In the genomic region with DNA sequence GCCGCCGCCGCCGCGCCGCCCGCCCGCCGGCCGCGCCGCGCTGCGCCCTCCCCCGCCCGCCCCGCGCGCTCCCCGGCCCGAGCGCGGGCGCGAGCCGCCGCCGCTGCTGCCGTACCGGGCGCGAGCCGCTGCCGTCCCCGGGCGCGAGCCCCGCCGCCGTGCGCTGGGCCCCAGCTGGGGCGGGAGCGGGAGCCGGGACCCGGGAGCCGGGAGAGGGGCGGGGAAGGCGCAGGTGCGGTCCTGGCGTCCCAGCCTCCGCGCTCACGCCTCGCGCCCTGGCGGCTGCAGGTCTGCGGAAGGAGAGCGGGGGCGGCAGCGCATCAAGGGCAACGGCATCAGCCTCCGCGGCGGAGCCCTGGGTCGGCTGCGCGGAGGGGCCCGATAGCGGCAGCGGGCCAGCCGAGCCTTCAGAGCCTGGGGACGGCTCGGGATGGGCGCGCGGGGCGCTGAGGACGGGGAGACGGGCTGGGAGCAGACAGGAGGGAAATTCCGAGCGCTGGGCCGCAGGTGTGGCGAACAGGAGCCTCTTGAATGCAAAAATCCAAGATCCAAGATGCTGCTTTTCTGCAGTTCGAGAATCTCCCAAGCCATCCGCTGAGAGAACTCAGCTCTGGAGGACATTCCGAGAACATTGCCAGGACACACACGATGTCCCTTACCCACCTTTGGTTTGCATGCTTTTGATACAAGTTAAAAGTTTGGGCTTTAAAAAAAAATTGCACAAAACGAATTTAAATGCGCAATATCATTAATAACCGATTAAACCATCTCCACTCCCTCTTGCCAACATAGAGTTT, we compare ENCODE assay signal across 9 cellular contexts.
A peak's percentile ranks its signal among the peaks of the same experiment; 100 is the strongest.
DNase-seq lines count a peak whose midpoint lies in the region; ATAC-seq and TF ChIP-seq lines count a peak whose summit lies in the region.
"Had no signal": no experiment of that assay in that cellular context is flagged by ENCODE, and none has a peak within 500 bp of the region (broad histone marks: within the 10 kb centered on the region; RNA-seq: fewer than 3 reads in every experiment).

No MANE protein-coding gene starts in this region.

- no peaks in the 10 kb centered on the region for H3K36me3 ChIP-seq in HEK293 (ENCODE audit: control insufficient read depth in 2 of 2, insufficient read depth in 1 of 2, low read length in 2 of 2)

- DNase-seq in AG20443 (ENCODE audit: low spot score) (peak; percentile 30), islet precursor cell (peak; percentile 76)
- peak; percentile 41 for DNase-seq in activated naive CD8-positive, alpha-beta T cell treated with anti-CD3 and anti-CD28 coated beads, Interleukin-2, amount 10 ng/mL, durations not matched to agents 7 days and 5 days
- peak; percentile 1 to 4 for DNase-seq in stimulated activated CD8-positive, alpha-beta memory T cell treated with anti-CD3 and anti-CD28 coated beads, Interleukin-15, amount 100 ng/mL, for 48 hours (ENCODE audit: low read depth in 2 of 2)
- DNase-seq in stimulated activated naive CD4-positive, alpha-beta T cell (lab: John Stamatoyannopoulos, UW) = no peak

- H3K27me3 Mint-ChIP-seq in activated naive CD8-positive, alpha-beta T cell treated with anti-CD3 and anti-CD28 coated beads, Interleukin-2, amount 10 ng/mL, durations not matched to agents 7 days and 5 days = peaks cover 64% of the 10 kb centered on the region

- H3K4me1 ChIP-seq in HEK293 (ENCODE audit: control insufficient read depth, insufficient read depth, low read length) = peaks cover 16% of the 10 kb centered on the region

- CTCF ChIA-PET in HEK293 (lab: Yijun Ruan, JAX) = no interaction called here

- H3K27ac Mint-ChIP-seq in activated naive CD8-positive, alpha-beta T cell treated with anti-CD3 and anti-CD28 coated beads, Interleukin-2, amount 10 ng/mL, durations not matched to agents 7 days and 5 days = no peak overlapping the region

- H3K36me3 Mint-ChIP-seq in activated naive CD8-positive, alpha-beta T cell treated with anti-CD3 and anti-CD28 coated beads, Interleukin-2, amount 10 ng/mL, durations not matched to agents 7 days and 5 days = peaks cover 3% of the 10 kb centered on the region

- peak overlapping the region; percentile 51 for H3K4me3 ChIP-seq in HEK293 (ENCODE audit: low read depth, low read length)

- H3K4me3 Mint-ChIP-seq in activated naive CD8-positive, alpha-beta T cell treated with anti-CD3 and anti-CD28 coated beads, Interleukin-2, amount 10 ng/mL, durations not matched to agents 7 days and 5 days = peak overlapping the region; percentile 9

- POLR2A ChIA-PET in HEK293 (lab: Yijun Ruan, JAX) = interaction anchor here (0.7 kb wide), 1 partner anchor 87 kb away, joined by 3 read pairs; no protein-coding TSS in a partner anchor
- POLR2A ChIA-PET in activated naive CD8-positive, alpha-beta T cell treated with anti-CD3 and anti-CD28 coated beads, Interleukin-2, amount 10 ng/mL, durations not matched to agents 7 days and 5 days (lab: Charles Lee) = no interaction called here

- TF ChIP-seq CTCF in HEK293 (tag by site-specific recombination; IDR thresholded peaks at IDR 0.05) = no peak

- ATAC-seq in activated naive CD8-positive, alpha-beta T cell treated with anti-CD3 and anti-CD28 coated beads, Interleukin-2, amount 10 ng/mL, durations not matched to agents 7 days and 5 days (ENCODE audit: low read depth) = no peak
- no peak for ATAC-seq in HG03521 (IDR thresholded peaks at IDR 0.05; ENCODE audit: unreplicated experiment)
- no peak for ATAC-seq in GM19324 (IDR thresholded peaks at IDR 0.05; ENCODE audit: low FRiP score, unreplicated experiment)
- ATAC-seq: HCT116 had no signal

- no peaks in the 10 kb centered on the region for H3K9me3 ChIP-seq in HEK293 (ENCODE audit: control insufficient read depth, insufficient read depth, low read depth, low read length)

- peak overlapping the region; percentile 54; the same call in 1 of the 2 replicates for H3K27ac ChIP-seq in HEK293 (ENCODE audit: extremely low read depth, low read depth, low read length)

- H3K4me1 Mint-ChIP-seq in activated naive CD8-positive, alpha-beta T cell treated with anti-CD3 and anti-CD28 coated beads, Interleukin-2, amount 10 ng/mL, durations not matched to agents 7 days and 5 days = peaks cover 4% of the 10 kb centered on the region

- peaks cover 2% of the 10 kb centered on the region for H3K9me3 Mint-ChIP-seq in activated naive CD8-positive, alpha-beta T cell treated with anti-CD3 and anti-CD28 coated beads, Interleukin-2, amount 10 ng/mL, durations not matched to agents 7 days and 5 days

TF ChIP-seq in HEK293, 187 proteins besides CTCF, POLR2A, EP300 and RAD21 (continues in another document):
- TF ChIP-seq ZBTB8A (tag by site-specific recombination; IDR thresholded peaks at IDR 0.05) = peak; percentile 94
- TF ChIP-seq SP3 (tag by site-specific recombination; IDR thresholded peaks at IDR 0.05) = no peak
- TF ChIP-seq EGR2 (tag by site-specific recombination; IDR thresholded peaks at IDR 0.05; ENCODE audit: low read depth) = peak; percentile 35; the same call in 1 of the 2 replicates
- TF ChIP-seq ZNF366 (tag by site-specific recombination; conservative IDR thresholded peaks at IDR 0.05) = no peak
- TF ChIP-seq, protein P1, sequence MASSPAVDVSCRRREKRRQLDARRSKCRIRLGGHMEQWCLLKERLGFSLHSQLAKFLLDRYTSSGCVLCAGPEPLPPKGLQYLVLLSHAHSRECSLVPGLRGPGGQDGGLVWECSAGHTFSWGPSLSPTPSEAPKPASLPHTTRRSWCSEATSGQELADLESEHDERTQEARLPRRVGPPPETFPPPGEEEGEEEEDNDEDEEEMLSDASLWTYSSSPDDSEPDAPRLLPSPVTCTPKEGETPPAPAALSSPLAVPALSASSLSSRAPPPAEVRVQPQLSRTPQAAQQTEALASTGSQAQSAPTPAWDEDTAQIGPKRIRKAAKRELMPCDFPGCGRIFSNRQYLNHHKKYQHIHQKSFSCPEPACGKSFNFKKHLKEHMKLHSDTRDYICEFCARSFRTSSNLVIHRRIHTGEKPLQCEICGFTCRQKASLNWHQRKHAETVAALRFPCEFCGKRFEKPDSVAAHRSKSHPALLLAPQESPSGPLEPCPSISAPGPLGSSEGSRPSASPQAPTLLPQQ (tag by site-specific recombination; IDR thresholded peaks at IDR 0.05) = no peak
- TF ChIP-seq, protein P2, sequence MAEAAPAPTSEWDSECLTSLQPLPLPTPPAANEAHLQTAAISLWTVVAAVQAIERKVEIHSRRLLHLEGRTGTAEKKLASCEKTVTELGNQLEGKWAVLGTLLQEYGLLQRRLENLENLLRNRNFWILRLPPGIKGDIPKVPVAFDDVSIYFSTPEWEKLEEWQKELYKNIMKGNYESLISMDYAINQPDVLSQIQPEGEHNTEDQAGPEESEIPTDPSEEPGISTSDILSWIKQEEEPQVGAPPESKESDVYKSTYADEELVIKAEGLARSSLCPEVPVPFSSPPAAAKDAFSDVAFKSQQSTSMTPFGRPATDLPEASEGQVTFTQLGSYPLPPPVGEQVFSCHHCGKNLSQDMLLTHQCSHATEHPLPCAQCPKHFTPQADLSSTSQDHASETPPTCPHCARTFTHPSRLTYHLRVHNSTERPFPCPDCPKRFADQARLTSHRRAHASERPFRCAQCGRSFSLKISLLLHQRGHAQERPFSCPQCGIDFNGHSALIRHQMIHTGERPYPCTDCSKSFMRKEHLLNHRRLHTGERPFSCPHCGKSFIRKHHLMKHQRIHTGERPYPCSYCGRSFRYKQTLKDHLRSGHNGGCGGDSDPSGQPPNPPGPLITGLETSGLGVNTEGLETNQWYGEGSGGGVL (tag by site-specific recombination; IDR thresholded peaks at IDR 0.05) = peak; percentile 48; the same call in 1 of the 2 replicates
- 0 out of 2 replicates have a peak, but pooled peaks have one; percentile 26 for TF ChIP-seq OSR2 (tag by site-specific recombination; IDR thresholded peaks at IDR 0.05)
- TF ChIP-seq, protein P3, sequence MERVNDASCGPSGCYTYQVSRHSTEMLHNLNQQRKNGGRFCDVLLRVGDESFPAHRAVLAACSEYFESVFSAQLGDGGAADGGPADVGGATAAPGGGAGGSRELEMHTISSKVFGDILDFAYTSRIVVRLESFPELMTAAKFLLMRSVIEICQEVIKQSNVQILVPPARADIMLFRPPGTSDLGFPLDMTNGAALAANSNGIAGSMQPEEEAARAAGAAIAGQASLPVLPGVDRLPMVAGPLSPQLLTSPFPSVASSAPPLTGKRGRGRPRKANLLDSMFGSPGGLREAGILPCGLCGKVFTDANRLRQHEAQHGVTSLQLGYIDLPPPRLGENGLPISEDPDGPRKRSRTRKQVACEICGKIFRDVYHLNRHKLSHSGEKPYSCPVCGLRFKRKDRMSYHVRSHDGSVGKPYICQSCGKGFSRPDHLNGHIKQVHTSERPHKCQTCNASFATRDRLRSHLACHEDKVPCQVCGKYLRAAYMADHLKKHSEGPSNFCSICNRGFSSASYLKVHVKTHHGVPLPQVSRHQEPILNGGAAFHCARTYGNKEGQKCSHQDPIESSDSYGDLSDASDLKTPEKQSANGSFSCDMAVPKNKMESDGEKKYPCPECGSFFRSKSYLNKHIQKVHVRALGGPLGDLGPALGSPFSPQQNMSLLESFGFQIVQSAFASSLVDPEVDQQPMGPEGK (tag by site-specific recombination; IDR thresholded peaks at IDR 0.05) = 0 out of 2 replicates have a peak, but pooled peaks have one; percentile 29
- peak; percentile 25; the same call in 1 of the 2 replicates for TF ChIP-seq SP2 (tag by site-specific recombination; IDR thresholded peaks at IDR 0.05)
- TF ChIP-seq ZNF792 (tag by site-specific recombination; IDR thresholded peaks at IDR 0.05) = no peak
- TF ChIP-seq IKZF3 (tag by site-specific recombination; IDR thresholded peaks at IDR 0.05) = peak; percentile 82
- peak; percentile 70 for TF ChIP-seq ZNF341 (tag by site-specific recombination; IDR thresholded peaks at IDR 0.05; ENCODE audit: low read depth)
- TF ChIP-seq ZNF174 (tag by site-specific recombination; IDR thresholded peaks at IDR 0.05) = no peak
- TF ChIP-seq ZNF660 (tag by site-specific recombination; IDR thresholded peaks at IDR 0.05) = 0 out of 2 replicates have a peak, but pooled peaks have one; percentile 13
- TF ChIP-seq ZFHX2 (tag by site-specific recombination; conservative IDR thresholded peaks at IDR 0.05) = peak; percentile 81

Comparison
In these comparisons a context has a peak if more than half of its experiments do, and no peak if none do; other contexts are left out.
1. DNase-seq: peak in AG20443 (single experiment), activated naive CD8-positive, alpha-beta T cell treated with anti-CD3 and anti-CD28 coated beads, Interleukin-2, amount 10 ng/mL, durations not matched to agents 7 days and 5 days (single experiment), islet precursor cell (single experiment) and stimulated activated CD8-positive, alpha-beta memory T cell treated with anti-CD3 and anti-CD28 coated beads, Interleukin-15, amount 100 ng/mL, for 48 hours (2 of 2); none in stimulated activated naive CD4-positive, alpha-beta T cell (0 of 6).